In genomic region chr19:4557971-4558941, GRCh38 we compare ENCODE assay signal across 8 cellular contexts. TPM values are rescaled to one million over a fixed set of nuclear protein-coding genes. Genes with fewer than 3 reads are reported as not detected.
A peak's percentile ranks its signal among the peaks of the same experiment; 100 is the strongest.
DNase-seq lines count a peak whose midpoint lies in the region; ATAC-seq and TF ChIP-seq lines count a peak whose summit lies in the region.

No MANE protein-coding gene starts in this region.

- ATAC-seq in GM21717 (IDR thresholded peaks at IDR 0.05; ENCODE audit: unreplicated experiment): no peak

- TF ChIP-seq CTCF in OCI-LY3 (IDR thresholded peaks at IDR 0.05; ENCODE audit: low read depth, low read length): peak; percentile 80

- no peaks in the 10 kb centered on the region for H3K79me2 ChIP-seq in OCI-LY3 (ENCODE audit: low read length)

- DNase-seq in NCI-H510A treated with DMSO at 0.1 percent for 48 hours (lab: John Stamatoyannopoulos, UW): peak; percentile 40
- DNase-seq in NCI-H510A (lab: John Stamatoyannopoulos, UW): no peak
- peak; percentile 58 for DNase-seq in cerebellum (ENCODE audit: low spot score)
- no peak for DNase-seq in putamen (ENCODE audit: low spot score)
- DNase-seq in hippocampal formation (lab: John Stamatoyannopoulos, UW): no peak

- H3K36me3 ChIP-seq in OCI-LY3 (replicated peaks; ENCODE audit: low read depth, low read length): peaks cover 26% of the 10 kb centered on the region
- no peaks in the 10 kb centered on the region for H3K36me3 ChIP-seq in muscle layer of duodenum (ENCODE audit: control insufficient read depth in 1 of 2, insufficient read depth in 2 of 2, low read length in 2 of 2)

- H3K4me1 ChIP-seq in OCI-LY3 (ENCODE audit: low read length) (no peaks in the 10 kb centered on the region), muscle layer of duodenum (ENCODE audit: control insufficient read depth in 1 of 2, insufficient read depth in 2 of 2, low read length in 2 of 2) (peaks cover 0 to 3% of the 10 kb centered on the region in 2 donors)

- H3K4me3 ChIP-seq in OCI-LY3 (ENCODE audit: low read length): no peak overlapping the region
- H3K4me3 ChIP-seq in muscle layer of duodenum (ENCODE audit: low read depth in 1 of 2, low read length in 2 of 2): peak overlapping the region; percentile 40 to 47

- no peak overlapping the region for H3K9ac ChIP-seq in OCI-LY3 (ENCODE audit: low read length)

- no peak overlapping the region for H3K27ac ChIP-seq in OCI-LY3 (ENCODE audit: low read length)
- H3K27ac ChIP-seq in muscle layer of duodenum (ENCODE audit: low read length): no peak overlapping the region

- H4K20me1 ChIP-seq in OCI-LY3 (ENCODE audit: insufficient read depth, low read length): peaks cover 4% of the 10 kb centered on the region; the same call in 1 of the 2 replicates

- H3K27me3 ChIP-seq in OCI-LY3 (ENCODE audit: low read depth, low read length) (no peaks in the 10 kb centered on the region), muscle layer of duodenum (ENCODE audit: low read depth, low read length) (no peaks in the 10 kb centered on the region)

- H3K9me3 ChIP-seq in OCI-LY3 (ENCODE audit: insufficient read depth, low read length) (no peaks in the 10 kb centered on the region), muscle layer of duodenum (ENCODE audit: control insufficient read depth in 1 of 2, low read length in 2 of 2) (no peaks in the 10 kb centered on the region)

- no peak overlapping the region for H2AFZ ChIP-seq in OCI-LY3 (ENCODE audit: low read depth, low read length)

- peak overlapping the region; percentile 39 for H3K4me2 ChIP-seq in OCI-LY3 (ENCODE audit: low read length)

RNA-seq across cellular contexts. Expression of gene SEMA6B, which starts 1.2 kb away (rescaled TPM):
- 21.4 TPM for total RNA-seq in cerebellum

RNA-seq across cellular contexts. Expression of gene LRG1, which starts 18.4 kb away (rescaled TPM):
- total RNA-seq in cerebellum: 1.2 TPM

RNA-seq across cellular contexts. Expression of gene PLIN5, which starts 23.2 kb away (rescaled TPM):
- total RNA-seq in cerebellum: 2.3 TPM

RNA-seq across cellular contexts. Expression of gene PLIN4, which starts 40.0 kb away (rescaled TPM):
- total RNA-seq in cerebellum: 0.73 TPM

Comparison
In these comparisons a context has a peak if more than half of its experiments do, and no peak if none do; other contexts are left out.
1. DNase-seq: peak in NCI-H510A treated with DMSO at 0.1 percent for 48 hours (single experiment) and cerebellum (single experiment); none in NCI-H510A (single experiment), putamen (single experiment) and hippocampal formation (0 of 2).